In the genomic region with DNA sequence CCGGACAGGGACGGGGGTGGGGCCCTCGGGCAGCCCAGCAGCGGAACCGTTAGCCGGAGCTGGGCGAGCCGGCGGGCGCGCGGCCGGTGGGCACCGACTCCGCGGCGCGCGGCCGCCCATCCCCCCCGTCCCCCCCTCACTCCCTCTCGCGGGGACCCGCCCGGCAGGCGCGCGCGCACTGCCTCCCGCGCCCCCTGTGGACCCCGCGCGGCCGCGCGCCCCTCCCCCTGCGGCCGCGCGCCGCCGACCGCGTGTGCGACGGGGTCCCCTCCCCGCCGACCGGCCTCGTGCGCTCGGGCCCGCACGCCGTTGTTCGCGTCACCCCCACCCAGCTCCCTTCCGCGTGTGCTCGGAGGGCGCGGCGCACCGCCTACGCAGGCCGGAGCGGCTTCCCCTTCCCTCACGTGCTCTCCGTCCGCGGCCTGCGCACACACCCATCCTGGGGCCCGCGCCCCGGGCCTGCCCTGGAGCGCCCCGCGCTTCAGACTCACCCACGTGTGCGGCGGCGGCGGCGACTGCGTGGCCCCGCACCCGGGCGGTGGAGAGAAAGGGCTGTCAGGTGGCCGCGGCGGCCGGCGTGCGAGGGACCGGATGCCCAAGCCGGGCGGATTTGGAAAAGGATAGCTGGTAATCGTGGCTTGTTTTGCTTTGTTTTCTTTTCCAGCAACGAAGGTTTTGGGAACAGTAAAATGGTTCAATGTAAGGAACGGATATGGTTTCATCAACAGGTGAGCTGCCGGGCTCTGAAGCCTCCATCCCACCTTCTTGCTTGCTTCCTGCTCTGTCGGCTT, we compare ENCODE assay signal across 1 cellular context.
TF ChIP-seq lines count a peak whose summit lies in the region.

No MANE protein-coding gene starts in this region.

TF ChIP-seq in HepG2, 621 proteins besides CTCF, POLR2A, EP300 and RAD21 (continued from another document and continues in another):
- TF ChIP-seq FOXO1 (CRISPR knock-in tag; IDR thresholded peaks at IDR 0.05), result peak; percentile 50; the same call in 1 of the 2 replicates
- TF ChIP-seq, protein P1, sequence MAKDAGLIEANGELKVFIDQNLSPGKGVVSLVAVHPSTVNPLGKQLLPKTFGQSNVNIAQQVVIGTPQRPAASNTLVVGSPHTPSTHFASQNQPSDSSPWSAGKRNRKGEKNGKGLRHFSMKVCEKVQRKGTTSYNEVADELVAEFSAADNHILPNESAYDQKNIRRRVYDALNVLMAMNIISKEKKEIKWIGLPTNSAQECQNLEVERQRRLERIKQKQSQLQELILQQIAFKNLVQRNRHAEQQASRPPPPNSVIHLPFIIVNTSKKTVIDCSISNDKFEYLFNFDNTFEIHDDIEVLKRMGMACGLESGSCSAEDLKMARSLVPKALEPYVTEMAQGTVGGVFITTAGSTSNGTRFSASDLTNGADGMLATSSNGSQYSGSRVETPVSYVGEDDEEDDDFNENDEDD (CRISPR knock-in tag; IDR thresholded peaks at IDR 0.05; ENCODE audit: borderline replicate concordance), result peak; percentile 54; the same call in 1 of the 2 replicates
- TF ChIP-seq AKAP8 (CRISPR knock-in tag; IDR thresholded peaks at IDR 0.05), result peak; percentile 57; the same call in 1 of the 2 replicates
- TF ChIP-seq, protein P2, sequence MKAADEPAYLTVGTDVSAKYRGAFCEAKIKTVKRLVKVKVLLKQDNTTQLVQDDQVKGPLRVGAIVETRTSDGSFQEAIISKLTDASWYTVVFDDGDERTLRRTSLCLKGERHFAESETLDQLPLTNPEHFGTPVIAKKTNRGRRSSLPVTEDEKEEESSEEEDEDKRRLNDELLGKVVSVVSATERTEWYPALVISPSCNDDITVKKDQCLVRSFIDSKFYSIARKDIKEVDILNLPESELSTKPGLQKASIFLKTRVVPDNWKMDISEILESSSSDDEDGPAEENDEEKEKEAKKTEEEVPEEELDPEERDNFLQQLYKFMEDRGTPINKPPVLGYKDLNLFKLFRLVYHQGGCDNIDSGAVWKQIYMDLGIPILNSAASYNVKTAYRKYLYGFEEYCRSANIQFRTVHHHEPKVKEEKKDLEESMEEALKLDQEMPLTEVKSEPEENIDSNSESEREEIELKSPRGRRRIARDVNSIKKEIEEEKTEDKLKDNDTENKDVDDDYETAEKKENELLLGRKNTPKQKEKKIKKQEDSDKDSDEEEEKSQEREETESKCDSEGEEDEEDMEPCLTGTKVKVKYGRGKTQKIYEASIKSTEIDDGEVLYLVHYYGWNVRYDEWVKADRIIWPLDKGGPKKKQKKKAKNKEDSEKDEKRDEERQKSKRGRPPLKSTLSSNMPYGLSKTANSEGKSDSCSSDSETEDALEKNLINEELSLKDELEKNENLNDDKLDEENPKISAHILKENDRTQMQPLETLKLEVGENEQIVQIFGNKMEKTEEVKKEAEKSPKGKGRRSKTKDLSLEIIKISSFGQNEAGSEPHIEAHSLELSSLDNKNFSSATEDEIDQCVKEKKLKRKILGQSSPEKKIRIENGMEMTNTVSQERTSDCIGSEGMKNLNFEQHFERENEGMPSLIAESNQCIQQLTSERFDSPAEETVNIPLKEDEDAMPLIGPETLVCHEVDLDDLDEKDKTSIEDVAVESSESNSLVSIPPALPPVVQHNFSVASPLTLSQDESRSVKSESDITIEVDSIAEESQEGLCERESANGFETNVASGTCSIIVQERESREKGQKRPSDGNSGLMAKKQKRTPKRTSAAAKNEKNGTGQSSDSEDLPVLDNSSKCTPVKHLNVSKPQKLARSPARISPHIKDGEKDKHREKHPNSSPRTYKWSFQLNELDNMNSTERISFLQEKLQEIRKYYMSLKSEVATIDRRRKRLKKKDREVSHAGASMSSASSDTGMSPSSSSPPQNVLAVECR (CRISPR knock-in tag; IDR thresholded peaks at IDR 0.05; ENCODE audit: borderline replicate concordance), result peak; percentile 94
- no peak for TF ChIP-seq NCOA5 (CRISPR knock-in tag; IDR thresholded peaks at IDR 0.05)
- TF ChIP-seq ARNT2 (CRISPR knock-in tag; IDR thresholded peaks at IDR 0.05; ENCODE audit: low read depth), result no peak; the same call in 1 of the 2 replicates
- TF ChIP-seq, protein P3, sequence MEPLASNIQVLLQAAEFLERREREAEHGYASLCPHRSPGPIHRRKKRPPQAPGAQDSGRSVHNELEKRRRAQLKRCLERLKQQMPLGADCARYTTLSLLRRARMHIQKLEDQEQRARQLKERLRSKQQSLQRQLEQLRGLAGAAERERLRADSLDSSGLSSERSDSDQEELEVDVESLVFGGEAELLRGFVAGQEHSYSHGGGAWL (CRISPR knock-in tag; IDR thresholded peaks at IDR 0.05), result peak; percentile 92
- TF ChIP-seq, protein P4, sequence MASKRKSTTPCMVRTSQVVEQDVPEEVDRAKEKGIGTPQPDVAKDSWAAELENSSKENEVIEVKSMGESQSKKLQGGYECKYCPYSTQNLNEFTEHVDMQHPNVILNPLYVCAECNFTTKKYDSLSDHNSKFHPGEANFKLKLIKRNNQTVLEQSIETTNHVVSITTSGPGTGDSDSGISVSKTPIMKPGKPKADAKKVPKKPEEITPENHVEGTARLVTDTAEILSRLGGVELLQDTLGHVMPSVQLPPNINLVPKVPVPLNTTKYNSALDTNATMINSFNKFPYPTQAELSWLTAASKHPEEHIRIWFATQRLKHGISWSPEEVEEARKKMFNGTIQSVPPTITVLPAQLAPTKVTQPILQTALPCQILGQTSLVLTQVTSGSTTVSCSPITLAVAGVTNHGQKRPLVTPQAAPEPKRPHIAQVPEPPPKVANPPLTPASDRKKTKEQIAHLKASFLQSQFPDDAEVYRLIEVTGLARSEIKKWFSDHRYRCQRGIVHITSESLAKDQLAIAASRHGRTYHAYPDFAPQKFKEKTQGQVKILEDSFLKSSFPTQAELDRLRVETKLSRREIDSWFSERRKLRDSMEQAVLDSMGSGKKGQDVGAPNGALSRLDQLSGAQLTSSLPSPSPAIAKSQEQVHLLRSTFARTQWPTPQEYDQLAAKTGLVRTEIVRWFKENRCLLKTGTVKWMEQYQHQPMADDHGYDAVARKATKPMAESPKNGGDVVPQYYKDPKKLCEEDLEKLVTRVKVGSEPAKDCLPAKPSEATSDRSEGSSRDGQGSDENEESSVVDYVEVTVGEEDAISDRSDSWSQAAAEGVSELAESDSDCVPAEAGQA (IDR thresholded peaks at IDR 0.05; ENCODE audit: low read depth), result no peak
- TF ChIP-seq, protein P4 (CRISPR knock-in tag; IDR thresholded peaks at IDR 0.05; ENCODE audit: borderline replicate concordance), result 0 out of 2 replicates have a peak, but pooled peaks have one; percentile 65
- 0 out of 2 replicates have a peak, but pooled peaks have one; percentile 30 for TF ChIP-seq TSC22D2 (CRISPR knock-in tag; IDR thresholded peaks at IDR 0.05; ENCODE audit: borderline replicate concordance)
- TF ChIP-seq AGO2 (optimal IDR thresholded peaks at IDR 0.05; ENCODE audit: low read depth, low read length), result peak; percentile 94
- 0 out of 2 replicates have a peak, but pooled peaks have one; percentile 50 for TF ChIP-seq ZNF230 (CRISPR knock-in tag; IDR thresholded peaks at IDR 0.05)
- 0 out of 2 replicates have a peak, but pooled peaks have one; percentile 28 for TF ChIP-seq BRD4 (CRISPR knock-in tag; IDR thresholded peaks at IDR 0.05)
- TF ChIP-seq ZSCAN9 (CRISPR knock-in tag; IDR thresholded peaks at IDR 0.05; ENCODE audit: borderline replicate concordance), result no peak
- no peak for TF ChIP-seq ZNF672 (CRISPR knock-in tag; IDR thresholded peaks at IDR 0.05)
- TF ChIP-seq KLF13 (CRISPR knock-in tag; IDR thresholded peaks at IDR 0.05), result no peak
- no peak for TF ChIP-seq MLLT10 (CRISPR knock-in tag; IDR thresholded peaks at IDR 0.05)
- TF ChIP-seq SKI (IDR thresholded peaks at IDR 0.05; ENCODE audit: partially characterized antibody), result peak; percentile 21
- no peak for TF ChIP-seq ZNF7 (CRISPR knock-in tag; IDR thresholded peaks at IDR 0.05)
- no peak for TF ChIP-seq ZNF253 (CRISPR knock-in tag; IDR thresholded peaks at IDR 0.05; ENCODE audit: borderline replicate concordance)
- peak; percentile 83; the same call in 1 of the 2 replicates for TF ChIP-seq ARHGAP35 (CRISPR knock-in tag; IDR thresholded peaks at IDR 0.05; ENCODE audit: borderline replicate concordance)
- TF ChIP-seq ZFP41 (CRISPR knock-in tag; IDR thresholded peaks at IDR 0.05; ENCODE audit: borderline replicate concordance), result no peak
- peak; percentile 77; the same call in 1 of the 2 replicates for TF ChIP-seq ZNF766 (CRISPR knock-in tag; IDR thresholded peaks at IDR 0.05; ENCODE audit: borderline replicate concordance)
- no peak for TF ChIP-seq ZFP36 (IDR thresholded peaks at IDR 0.05; ENCODE audit: borderline replicate concordance, low read depth, low read length, partially characterized antibody)
- TF ChIP-seq, protein P5, sequence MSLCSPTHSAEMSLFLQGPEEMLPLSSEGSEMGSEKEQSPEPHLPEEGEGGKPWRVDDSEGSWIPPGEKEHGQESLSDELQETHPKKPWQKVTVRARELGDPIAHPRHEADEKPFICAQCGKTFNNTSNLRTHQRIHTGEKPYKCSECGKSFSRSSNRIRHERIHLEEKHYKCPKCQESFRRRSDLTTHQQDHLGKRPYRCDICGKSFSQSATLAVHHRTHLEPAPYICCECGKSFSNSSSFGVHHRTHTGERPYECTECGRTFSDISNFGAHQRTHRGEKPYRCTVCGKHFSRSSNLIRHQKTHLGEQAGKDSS (CRISPR knock-in tag; IDR thresholded peaks at IDR 0.05; ENCODE audit: borderline replicate concordance, low read depth), result peak; percentile 20; the same call in 1 of the 2 replicates
- TF ChIP-seq GABPA (IDR thresholded peaks at IDR 0.05; ENCODE audit: low read depth, low read length), result peak; percentile 32
- no peak for TF ChIP-seq GABPA (CRISPR knock-in tag; IDR thresholded peaks at IDR 0.05; ENCODE audit: low read depth)
- TF ChIP-seq, protein P6, sequence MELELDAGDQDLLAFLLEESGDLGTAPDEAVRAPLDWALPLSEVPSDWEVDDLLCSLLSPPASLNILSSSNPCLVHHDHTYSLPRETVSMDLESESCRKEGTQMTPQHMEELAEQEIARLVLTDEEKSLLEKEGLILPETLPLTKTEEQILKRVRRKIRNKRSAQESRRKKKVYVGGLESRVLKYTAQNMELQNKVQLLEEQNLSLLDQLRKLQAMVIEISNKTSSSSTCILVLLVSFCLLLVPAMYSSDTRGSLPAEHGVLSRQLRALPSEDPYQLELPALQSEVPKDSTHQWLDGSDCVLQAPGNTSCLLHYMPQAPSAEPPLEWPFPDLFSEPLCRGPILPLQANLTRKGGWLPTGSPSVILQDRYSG (CRISPR knock-in tag; IDR thresholded peaks at IDR 0.05), result 0 out of 2 replicates have a peak, but pooled peaks have one; percentile 44
- no peak for TF ChIP-seq TEAD3 (CRISPR knock-in tag; optimal IDR thresholded peaks at IDR 0.05; ENCODE audit: borderline replicate concordance)
- TF ChIP-seq ZNF274 (CRISPR knock-in tag; IDR thresholded peaks at IDR 0.05), result peak; percentile 50; the same call in 1 of the 2 replicates
- peak; percentile 76 for TF ChIP-seq ZNF563 (CRISPR knock-in tag; IDR thresholded peaks at IDR 0.05)
- TF ChIP-seq YEATS2 (CRISPR knock-in tag; IDR thresholded peaks at IDR 0.05; ENCODE audit: borderline replicate concordance), result 0 out of 2 replicates have a peak, but pooled peaks have one; percentile 25
- TF ChIP-seq, protein P7, sequence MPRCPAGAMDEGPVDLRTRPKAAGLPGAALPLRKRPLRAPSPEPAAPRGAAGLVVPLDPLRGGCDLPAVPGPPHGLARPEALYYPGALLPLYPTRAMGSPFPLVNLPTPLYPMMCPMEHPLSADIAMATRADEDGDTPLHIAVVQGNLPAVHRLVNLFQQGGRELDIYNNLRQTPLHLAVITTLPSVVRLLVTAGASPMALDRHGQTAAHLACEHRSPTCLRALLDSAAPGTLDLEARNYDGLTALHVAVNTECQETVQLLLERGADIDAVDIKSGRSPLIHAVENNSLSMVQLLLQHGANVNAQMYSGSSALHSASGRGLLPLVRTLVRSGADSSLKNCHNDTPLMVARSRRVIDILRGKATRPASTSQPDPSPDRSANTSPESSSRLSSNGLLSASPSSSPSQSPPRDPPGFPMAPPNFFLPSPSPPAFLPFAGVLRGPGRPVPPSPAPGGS (CRISPR knock-in tag; IDR thresholded peaks at IDR 0.05), result 0 out of 2 replicates have a peak, but pooled peaks have one; percentile 55
- no peak for TF ChIP-seq FIP1L1 (IDR thresholded peaks at IDR 0.05; ENCODE audit: borderline replicate concordance, insufficient read depth, low read depth, low read length)
- TF ChIP-seq, protein P8, sequence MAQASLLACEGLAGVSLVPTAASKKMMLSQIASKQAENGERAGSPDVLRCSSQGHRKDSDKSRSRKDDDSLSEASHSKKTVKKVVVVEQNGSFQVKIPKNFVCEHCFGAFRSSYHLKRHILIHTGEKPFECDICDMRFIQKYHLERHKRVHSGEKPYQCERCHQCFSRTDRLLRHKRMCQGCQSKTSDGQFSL (CRISPR knock-in tag; IDR thresholded peaks at IDR 0.05), result 0 out of 2 replicates have a peak, but pooled peaks have one; percentile 16
- no peak for TF ChIP-seq SRSF4 (IDR thresholded peaks at IDR 0.05; ENCODE audit: low read depth, low read length, poor library complexity, severe bottlenecking)
- TF ChIP-seq KAT7 (CRISPR knock-in tag; IDR thresholded peaks at IDR 0.05; ENCODE audit: borderline replicate concordance), result 0 out of 2 replicates have a peak, but pooled peaks have one; percentile 55
- TF ChIP-seq ZNF160 (CRISPR knock-in tag; IDR thresholded peaks at IDR 0.05), result 0 out of 2 replicates have a peak, but pooled peaks have one; percentile 28
- TF ChIP-seq ZNF891 (CRISPR knock-in tag; IDR thresholded peaks at IDR 0.05), result 0 out of 2 replicates have a peak, but pooled peaks have one; percentile 30
- peak; percentile 53; the same call in 1 of the 2 replicates for TF ChIP-seq ZNF773 (CRISPR knock-in tag; IDR thresholded peaks at IDR 0.05; ENCODE audit: borderline replicate concordance)
- TF ChIP-seq, protein P9, sequence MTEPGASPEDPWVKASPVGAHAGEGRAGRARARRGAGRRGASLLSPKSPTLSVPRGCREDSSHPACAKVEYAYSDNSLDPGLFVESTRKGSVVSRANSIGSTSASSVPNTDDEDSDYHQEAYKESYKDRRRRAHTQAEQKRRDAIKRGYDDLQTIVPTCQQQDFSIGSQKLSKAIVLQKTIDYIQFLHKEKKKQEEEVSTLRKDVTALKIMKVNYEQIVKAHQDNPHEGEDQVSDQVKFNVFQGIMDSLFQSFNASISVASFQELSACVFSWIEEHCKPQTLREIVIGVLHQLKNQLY (CRISPR knock-in tag; IDR thresholded peaks at IDR 0.05), result 0 out of 2 replicates have a peak, but pooled peaks have one; percentile 12
- peak; percentile 34 for TF ChIP-seq CBX1 (IDR thresholded peaks at IDR 0.05; ENCODE audit: low read depth)
